ENCODE assay signal across 15 cellular contexts in the genomic region with DNA sequence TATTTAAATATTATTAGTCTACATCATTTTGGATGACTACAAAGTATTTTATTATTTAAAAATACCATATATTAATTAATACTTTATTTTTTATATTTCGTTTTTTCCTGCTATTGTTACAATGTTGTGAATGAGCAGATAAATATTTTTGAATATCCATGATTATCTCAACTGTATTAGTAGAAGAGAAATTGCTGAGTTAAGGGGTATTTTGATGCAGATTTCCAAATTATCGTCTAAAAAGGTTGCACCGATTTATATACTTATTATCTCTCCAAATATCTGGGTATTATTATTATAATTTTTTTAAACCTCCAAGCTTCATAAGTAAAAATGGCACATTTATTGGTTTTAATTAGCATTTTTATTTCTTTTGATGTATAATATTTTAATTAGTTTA.
"Had no signal": no experiment of that assay in that cellular context is flagged by ENCODE, and none has a peak within 500 bp of the region (broad histone marks: within the 10 kb centered on the region; RNA-seq: fewer than 3 reads in every experiment).

No MANE protein-coding gene starts in this region.

- H3K36me3 Mint-ChIP-seq: immature natural killer cell had no signal

- H3K4me3 Mint-ChIP-seq: dendritic cell treated with granulocyte-macrophage colony-stimulating factor and Interleukin-4, amounts not matched to agents 40 ng/mL and 50 ng/mL, for 4 days; nephron progenitor cell had no signal

- ATAC-seq: gastroesophageal sphincter, psoas muscle had no signal

- H3K4me1 ChIP-seq: esophagus muscularis mucosa, gastroesophageal sphincter, psoas muscle, sigmoid colon had no signal

- H3K27ac ChIP-seq: epithelial cell of prostate, esophagus muscularis mucosa, gastroesophageal sphincter, psoas muscle, sigmoid colon, skin epidermis had no signal

- H3K4me3 ChIP-seq: esophagus muscularis mucosa, gastroesophageal sphincter, lung, psoas muscle, sigmoid colon, skin epidermis had no signal

- H3K27ac Mint-ChIP-seq: dendritic cell treated with granulocyte-macrophage colony-stimulating factor and Interleukin-4, amounts not matched to agents 40 ng/mL and 50 ng/mL, for 4 days; nephron progenitor cell had no signal

- DNase-seq: glutamatergic neuron, left ventricle myocardium superior, midbrain, psoas muscle, retina, sigmoid colon had no signal

- H3K36me3 ChIP-seq: esophagus muscularis mucosa, gastroesophageal sphincter, sigmoid colon had no signal

- H3K9me3 ChIP-seq: esophagus muscularis mucosa, gastroesophageal sphincter, psoas muscle, sigmoid colon had no signal

- H3K9me3 Mint-ChIP-seq: dendritic cell treated with granulocyte-macrophage colony-stimulating factor and Interleukin-4, amounts not matched to agents 40 ng/mL and 50 ng/mL, for 4 days; effector memory CD8-positive, alpha-beta T cell; immature natural killer cell; nephron progenitor cell had no signal
